Comparison of ENCODE assay signal across 14 cellular contexts in the genomic region with DNA sequence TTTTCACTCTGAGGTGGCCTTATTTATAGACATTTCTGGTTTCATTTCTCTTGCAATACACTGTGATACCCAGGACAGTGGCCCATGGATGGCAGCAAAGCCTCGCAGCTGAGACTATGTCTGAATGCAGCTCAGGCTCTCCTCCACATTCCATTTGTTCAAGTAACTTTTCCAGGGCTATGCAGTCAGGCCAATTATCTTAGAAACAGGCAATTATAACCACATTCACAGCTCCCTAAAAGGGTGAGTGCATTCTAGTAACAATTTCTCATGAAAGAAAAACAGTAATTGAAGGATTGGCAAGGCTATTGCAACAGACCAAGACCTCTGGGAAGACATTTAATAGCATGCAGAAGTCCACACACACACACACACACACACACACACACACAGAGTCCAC.
DNase-seq lines count a peak whose midpoint lies in the region; ATAC-seq, FAIRE-seq and TF ChIP-seq lines count a peak whose summit lies in the region.
"Had no signal": no experiment of that assay in that cellular context is flagged by ENCODE, and none has a peak within 500 bp of the region (broad histone marks: within the 10 kb centered on the region; RNA-seq: fewer than 3 reads in every experiment).

No MANE protein-coding gene starts in this region.

- no peak overlapping the region for H3K27ac ChIP-seq in HEK293 (ENCODE audit: extremely low read depth, low read depth, low read length)
- H3K27ac ChIP-seq in CD8-positive, alpha-beta T cell (ENCODE audit: low read depth, low read length): no peak overlapping the region
- H3K27ac ChIP-seq: ascending aorta, left lung, parathyroid adenoma had no signal

- POLR2A ChIA-PET in HEK293 (lab: Yijun Ruan, JAX): no interaction called here
- POLR2A ChIA-PET in CD8-positive, alpha-beta T cell (lab: Charles Lee): no interaction called here

- peak; percentile 31 for DNase-seq in AG09319 (ENCODE audit: extremely low read depth, low read depth)
- DNase-seq in amniotic epithelial cell (ENCODE audit: low read depth): peak; percentile 83
- DNase-seq in left kidney (ENCODE audit: low read depth, low spot score): peak; percentile 56
- no peak for DNase-seq in CD8-positive, alpha-beta T cell
- no peak for DNase-seq in GM12891 (ENCODE audit: insufficient read length, low spot score)
- DNase-seq in activated naive CD4-positive, alpha-beta T cell treated with anti-CD3 and anti-CD28 coated beads, Interleukin-2, amount 50 U/mL, for 16 hours: no peak
- DNase-seq: CD8-positive, alpha-beta memory T cell; left lung; NCI-H1930 had no signal

- H3K4me1 Mint-ChIP-seq in CD8-positive, alpha-beta T cell (ENCODE audit: low read depth): peaks cover 6% of the 10 kb centered on the region

- H3K4me1 ChIP-seq in HEK293 (ENCODE audit: control insufficient read depth, insufficient read depth, low read length): no peaks in the 10 kb centered on the region
- H3K4me1 ChIP-seq in CD8-positive, alpha-beta T cell (ENCODE audit: insufficient read depth, low read length): no peaks in the 10 kb centered on the region
- H3K4me1 ChIP-seq: left lung, parathyroid adenoma had no signal

- peaks cover 15% of the 10 kb centered on the region for H3K27me3 Mint-ChIP-seq in CD8-positive, alpha-beta T cell (ENCODE audit: low read depth)

- H3K4me3 ChIP-seq in HEK293 (ENCODE audit: low read depth, low read length): no peak overlapping the region
- no peak overlapping the region for H3K4me3 ChIP-seq in CD8-positive, alpha-beta T cell (ENCODE audit: low read depth, low read length)
- H3K4me3 ChIP-seq: ascending aorta, left lung had no signal

- H3K4me3 Mint-ChIP-seq in CD8-positive, alpha-beta T cell: no peak overlapping the region
- H3K4me3 Mint-ChIP-seq: CD8-positive, alpha-beta memory T cell had no signal

- no peak for FAIRE-seq in GM12891 (lab: Jason Lieb, UNC)

- H3K36me3 Mint-ChIP-seq in CD8-positive, alpha-beta T cell: no peaks in the 10 kb centered on the region
- H3K36me3 Mint-ChIP-seq: CD8-positive, alpha-beta memory T cell had no signal

- no peaks in the 10 kb centered on the region for H3K9me3 Mint-ChIP-seq in CD8-positive, alpha-beta T cell
- H3K9me3 Mint-ChIP-seq: CD8-positive, alpha-beta memory T cell had no signal

- H3K27ac Mint-ChIP-seq in CD8-positive, alpha-beta T cell: no peak overlapping the region
- H3K27ac Mint-ChIP-seq: CD8-positive, alpha-beta memory T cell had no signal

- H3K9me3 ChIP-seq in HEK293 (ENCODE audit: control insufficient read depth, insufficient read depth, low read depth, low read length): no peaks in the 10 kb centered on the region
- no peaks in the 10 kb centered on the region for H3K9me3 ChIP-seq in CD8-positive, alpha-beta T cell (ENCODE audit: low read length)
- H3K9me3 ChIP-seq: ascending aorta, left lung had no signal

- TF ChIP-seq CTCF in AG09319 (IDR thresholded peaks at IDR 0.05; ENCODE audit: low read depth, low read length) (peak; percentile 12), HEK293 (tag by site-specific recombination; IDR thresholded peaks at IDR 0.05) (no peak)
- TF ChIP-seq CTCF in CD8-positive, alpha-beta T cell (IDR thresholded peaks at IDR 0.05): no peak

- TF ChIP-seq POLR2A in GM12891 (IDR thresholded peaks at IDR 0.05; ENCODE audit: low read depth, low read length): no peak

- ATAC-seq in CD8-positive, alpha-beta T cell: no peak
- no peak for ATAC-seq in HG03039 (IDR thresholded peaks at IDR 0.05; ENCODE audit: unreplicated experiment)
- ATAC-seq: esophagus mucosa, left lung had no signal

- CTCF ChIA-PET in HEK293 (lab: Yijun Ruan, JAX): interaction anchor here (0.7 kb wide), 1 partner anchor 926 kb away, joined by 3 read pairs; no protein-coding TSS in a partner anchor
- CTCF ChIA-PET in CD8-positive, alpha-beta T cell (lab: Charles Lee): no interaction called here

- peaks cover 4% of the 10 kb centered on the region for H3K27me3 ChIP-seq in CD8-positive, alpha-beta T cell (ENCODE audit: insufficient read depth, low read length)
- H3K27me3 ChIP-seq: ascending aorta had no signal

- H3K36me3 ChIP-seq in HEK293 (ENCODE audit: control insufficient read depth in 2 of 2, insufficient read depth in 1 of 2, low read length in 2 of 2): no peaks in the 10 kb centered on the region
- H3K36me3 ChIP-seq in CD8-positive, alpha-beta T cell (ENCODE audit: insufficient read depth, low read length): no peaks in the 10 kb centered on the region
- H3K36me3 ChIP-seq: ascending aorta, left lung had no signal

- intact Hi-C loops in CD8-positive, alpha-beta T cell (cut with DNase I, micrococcal nuclease): loop anchor here (2.0 to 10.0 kb wide), 4 partner anchors 1385 to 1503 kb away; no protein-coding TSS in a partner anchor

TF ChIP-seq in HEK293, 187 proteins besides CTCF, POLR2A, EP300 and RAD21 (continues in another document):
- TF ChIP-seq ZNF596 (tag by site-specific recombination; IDR thresholded peaks at IDR 0.05) (no peak), ZNF2 (tag by site-specific recombination; IDR thresholded peaks at IDR 0.05) (no peak), SP7 (tag by site-specific recombination; IDR thresholded peaks at IDR 0.05) (peak; percentile 36; the same call in 1 of the 2 replicates), ZNF19 (tag by site-specific recombination; IDR thresholded peaks at IDR 0.05; ENCODE audit: low read depth) (no peak)

TF ChIP-seq in GM12891, 5 proteins besides CTCF, POLR2A, EP300 and RAD21:
- TF ChIP-seq POLR2AphosphoS5 (IDR thresholded peaks at IDR 0.05; ENCODE audit: low read depth, low read length) (no peak), PAX5 (IDR thresholded peaks at IDR 0.05; ENCODE audit: insufficient read depth, low read length, severe bottlenecking) (no peak), SPI1 (IDR thresholded peaks at IDR 0.05; ENCODE audit: low read depth, low read length) (no peak), TAF1 (IDR thresholded peaks at IDR 0.05; ENCODE audit: low read depth, low read length) (no peak), POU2F2 (IDR thresholded peaks at IDR 0.05; ENCODE audit: low read depth, low read length) (no peak)

Comparison
In these comparisons a context has a peak if more than half of its experiments do, and no peak if none do; other contexts are left out.
1. DNase-seq: peak in AG09319 (single experiment), amniotic epithelial cell (single experiment) and left kidney (single experiment); none in CD8-positive, alpha-beta T cell (0 of 7), GM12891 (single experiment) and activated naive CD4-positive, alpha-beta T cell treated with anti-CD3 and anti-CD28 coated beads, Interleukin-2, amount 50 U/mL, for 16 hours (single experiment).